1 cellular context compared by ENCODE assay signal in the genomic region with DNA sequence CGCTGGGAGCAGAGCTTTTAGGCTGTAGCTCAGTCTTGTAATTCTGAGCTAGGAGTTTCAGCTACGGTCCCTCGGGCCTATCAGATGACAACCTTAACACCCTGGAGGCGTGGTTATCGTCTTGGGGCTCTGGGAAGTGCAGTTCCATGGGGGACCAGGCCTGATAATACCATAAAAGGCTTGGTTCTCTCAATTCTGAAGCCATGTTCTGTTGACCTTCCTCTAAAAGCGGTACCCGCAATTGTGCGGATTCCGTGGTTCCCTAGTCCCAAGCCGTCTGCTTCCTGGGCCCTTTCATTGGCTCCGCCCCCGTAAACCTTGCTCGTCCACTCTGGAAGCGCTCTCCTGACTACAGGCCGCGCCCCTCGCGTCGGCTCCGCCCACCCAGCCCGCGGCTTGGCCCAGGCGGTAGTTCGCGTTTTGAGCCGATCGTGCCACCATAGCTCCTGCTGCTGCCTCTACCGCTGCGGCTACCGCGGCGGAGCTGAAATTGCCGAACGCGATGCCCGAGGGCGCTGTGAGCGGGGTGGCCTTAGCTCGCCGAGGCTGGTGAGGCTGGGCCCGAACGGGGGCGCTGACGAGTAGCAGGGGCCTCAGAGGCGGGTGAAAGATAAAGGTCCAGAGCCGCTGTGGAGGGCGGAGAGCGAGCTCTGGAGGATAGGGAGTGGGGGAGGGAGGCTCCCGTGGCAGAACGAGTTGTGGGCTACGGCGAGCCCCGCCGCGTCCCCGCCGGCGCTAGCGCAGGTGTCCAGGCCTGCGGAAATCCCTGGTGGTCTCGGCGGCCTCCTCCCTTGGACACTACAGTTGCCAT.
A peak's percentile ranks its signal among the peaks of the same experiment; 100 is the strongest.
TF ChIP-seq lines count a peak whose summit lies in the region.

A gene with protein sequence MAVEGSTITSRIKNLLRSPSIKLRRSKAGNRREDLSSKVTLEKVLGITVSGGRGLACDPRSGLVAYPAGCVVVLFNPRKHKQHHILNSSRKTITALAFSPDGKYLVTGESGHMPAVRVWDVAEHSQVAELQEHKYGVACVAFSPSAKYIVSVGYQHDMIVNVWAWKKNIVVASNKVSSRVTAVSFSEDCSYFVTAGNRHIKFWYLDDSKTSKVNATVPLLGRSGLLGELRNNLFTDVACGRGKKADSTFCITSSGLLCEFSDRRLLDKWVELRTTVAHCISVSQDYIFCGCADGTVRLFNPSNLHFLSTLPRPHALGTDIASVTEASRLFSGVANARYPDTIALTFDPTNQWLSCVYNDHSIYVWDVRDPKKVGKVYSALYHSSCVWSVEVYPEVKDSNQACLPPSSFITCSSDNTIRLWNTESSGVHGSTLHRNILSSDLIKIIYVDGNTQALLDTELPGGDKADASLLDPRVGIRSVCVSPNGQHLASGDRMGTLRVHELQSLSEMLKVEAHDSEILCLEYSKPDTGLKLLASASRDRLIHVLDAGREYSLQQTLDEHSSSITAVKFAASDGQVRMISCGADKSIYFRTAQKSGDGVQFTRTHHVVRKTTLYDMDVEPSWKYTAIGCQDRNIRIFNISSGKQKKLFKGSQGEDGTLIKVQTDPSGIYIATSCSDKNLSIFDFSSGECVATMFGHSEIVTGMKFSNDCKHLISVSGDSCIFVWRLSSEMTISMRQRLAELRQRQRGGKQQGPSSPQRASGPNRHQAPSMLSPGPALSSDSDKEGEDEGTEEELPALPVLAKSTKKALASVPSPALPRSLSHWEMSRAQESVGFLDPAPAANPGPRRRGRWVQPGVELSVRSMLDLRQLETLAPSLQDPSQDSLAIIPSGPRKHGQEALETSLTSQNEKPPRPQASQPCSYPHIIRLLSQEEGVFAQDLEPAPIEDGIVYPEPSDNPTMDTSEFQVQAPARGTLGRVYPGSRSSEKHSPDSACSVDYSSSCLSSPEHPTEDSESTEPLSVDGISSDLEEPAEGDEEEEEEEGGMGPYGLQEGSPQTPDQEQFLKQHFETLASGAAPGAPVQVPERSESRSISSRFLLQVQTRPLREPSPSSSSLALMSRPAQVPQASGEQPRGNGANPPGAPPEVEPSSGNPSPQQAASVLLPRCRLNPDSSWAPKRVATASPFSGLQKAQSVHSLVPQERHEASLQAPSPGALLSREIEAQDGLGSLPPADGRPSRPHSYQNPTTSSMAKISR (N-terminal part only) (plus strand): TSS at position 423 of the 811 bp plus-strand sequence. CDS start 792 bp downstream, outside the sequence.

TF ChIP-seq in HepG2, 621 proteins besides CTCF, POLR2A, EP300 and RAD21 (continued from another document and continues in another):
- TF ChIP-seq ATRX (CRISPR knock-in tag; IDR thresholded peaks at IDR 0.05; ENCODE audit: borderline replicate concordance) (no peak), PPARG (CRISPR knock-in tag; conservative IDR thresholded peaks at IDR 0.05) (peak; percentile 73), ZNF430 (CRISPR knock-in tag; IDR thresholded peaks at IDR 0.05) (peak; percentile 87), ZNF674 (CRISPR knock-in tag; IDR thresholded peaks at IDR 0.05; ENCODE audit: low read depth) (no peak; the same call in 1 of the 2 replicates), ZNF777 (CRISPR knock-in tag; IDR thresholded peaks at IDR 0.05) (peak; percentile 80), BRCA1 (CRISPR knock-in tag; IDR thresholded peaks at IDR 0.05) (peak; percentile 92), ZNF337 (CRISPR knock-in tag; IDR thresholded peaks at IDR 0.05; ENCODE audit: borderline replicate concordance, low read depth) (peak; percentile 94; the same call in 1 of the 2 replicates), ZNF180 (CRISPR knock-in tag; IDR thresholded peaks at IDR 0.05; ENCODE audit: borderline replicate concordance, low read depth) (no peak), ZNF460 (CRISPR knock-in tag; IDR thresholded peaks at IDR 0.05; ENCODE audit: borderline replicate concordance) (no peak; the same call in 1 of the 2 replicates), ZNF451 (CRISPR knock-in tag; IDR thresholded peaks at IDR 0.05) (peak; percentile 88; the same call in 1 of the 2 replicates), JUNB (CRISPR knock-in tag; IDR thresholded peaks at IDR 0.05; ENCODE audit: borderline replicate concordance) (no peak), SSRP1 (CRISPR knock-in tag; IDR thresholded peaks at IDR 0.05) (peak; percentile 57; the same call in 1 of the 2 replicates), ZNF432 (CRISPR knock-in tag; IDR thresholded peaks at IDR 0.05; ENCODE audit: borderline replicate concordance) (no peak), ZNF234 (CRISPR knock-in tag; conservative IDR thresholded peaks at IDR 0.05) (no peak), WIZ (CRISPR knock-in tag; IDR thresholded peaks at IDR 0.05) (peak; percentile 52; the same call in 1 of the 2 replicates), POGZ (CRISPR knock-in tag; IDR thresholded peaks at IDR 0.05) (peak; percentile 96), ZFP41 (CRISPR knock-in tag; IDR thresholded peaks at IDR 0.05; ENCODE audit: borderline replicate concordance) (0 out of 2 replicates have a peak, but pooled peaks have one; percentile 43), LCORL (IDR thresholded peaks at IDR 0.05) (no peak), LCORL (CRISPR knock-in tag; IDR thresholded peaks at IDR 0.05) (peak; percentile 91), TBX2 (CRISPR knock-in tag; IDR thresholded peaks at IDR 0.05; ENCODE audit: borderline replicate concordance) (peak; percentile 95), MAZ (IDR thresholded peaks at IDR 0.05; ENCODE audit: borderline replicate concordance, low read depth, low read length) (peak; percentile 46), MAZ (CRISPR knock-in tag; IDR thresholded peaks at IDR 0.05; ENCODE audit: low read depth) (peak; percentile 95), FOSL2 (CRISPR knock-in tag; IDR thresholded peaks at IDR 0.05) (peak; percentile 62)
- TF ChIP-seq, protein P1, sequence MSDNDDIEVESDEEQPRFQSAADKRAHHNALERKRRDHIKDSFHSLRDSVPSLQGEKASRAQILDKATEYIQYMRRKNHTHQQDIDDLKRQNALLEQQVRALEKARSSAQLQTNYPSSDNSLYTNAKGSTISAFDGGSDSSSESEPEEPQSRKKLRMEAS (IDR thresholded peaks at IDR 0.05): peak; percentile 91
- TF ChIP-seq, protein P2, sequence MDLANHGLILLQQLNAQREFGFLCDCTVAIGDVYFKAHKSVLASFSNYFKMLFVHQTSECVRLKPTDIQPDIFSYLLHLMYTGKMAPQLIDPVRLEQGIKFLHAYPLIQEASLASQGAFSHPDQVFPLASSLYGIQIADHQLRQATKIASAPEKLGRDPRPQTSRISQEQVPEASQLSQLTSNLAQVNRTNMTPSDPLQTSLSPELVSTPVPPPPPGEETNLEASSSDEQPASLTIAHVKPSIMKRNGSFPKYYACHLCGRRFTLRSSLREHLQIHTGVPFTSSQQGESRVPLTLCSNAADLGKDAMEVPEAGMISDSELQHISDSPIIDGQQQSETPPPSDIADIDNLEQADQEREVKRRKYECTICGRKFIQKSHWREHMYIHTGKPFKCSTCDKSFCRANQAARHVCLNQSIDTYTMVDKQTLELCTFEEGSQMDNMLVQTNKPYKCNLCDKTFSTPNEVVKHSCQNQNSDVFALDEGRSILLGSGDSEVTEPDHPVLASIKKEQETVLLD (CRISPR knock-in tag; IDR thresholded peaks at IDR 0.05; ENCODE audit: low read depth): peak; percentile 80
- TF ChIP-seq, protein P3, sequence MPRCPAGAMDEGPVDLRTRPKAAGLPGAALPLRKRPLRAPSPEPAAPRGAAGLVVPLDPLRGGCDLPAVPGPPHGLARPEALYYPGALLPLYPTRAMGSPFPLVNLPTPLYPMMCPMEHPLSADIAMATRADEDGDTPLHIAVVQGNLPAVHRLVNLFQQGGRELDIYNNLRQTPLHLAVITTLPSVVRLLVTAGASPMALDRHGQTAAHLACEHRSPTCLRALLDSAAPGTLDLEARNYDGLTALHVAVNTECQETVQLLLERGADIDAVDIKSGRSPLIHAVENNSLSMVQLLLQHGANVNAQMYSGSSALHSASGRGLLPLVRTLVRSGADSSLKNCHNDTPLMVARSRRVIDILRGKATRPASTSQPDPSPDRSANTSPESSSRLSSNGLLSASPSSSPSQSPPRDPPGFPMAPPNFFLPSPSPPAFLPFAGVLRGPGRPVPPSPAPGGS (CRISPR knock-in tag; IDR thresholded peaks at IDR 0.05): peak; percentile 81
- TF ChIP-seq, protein P4, sequence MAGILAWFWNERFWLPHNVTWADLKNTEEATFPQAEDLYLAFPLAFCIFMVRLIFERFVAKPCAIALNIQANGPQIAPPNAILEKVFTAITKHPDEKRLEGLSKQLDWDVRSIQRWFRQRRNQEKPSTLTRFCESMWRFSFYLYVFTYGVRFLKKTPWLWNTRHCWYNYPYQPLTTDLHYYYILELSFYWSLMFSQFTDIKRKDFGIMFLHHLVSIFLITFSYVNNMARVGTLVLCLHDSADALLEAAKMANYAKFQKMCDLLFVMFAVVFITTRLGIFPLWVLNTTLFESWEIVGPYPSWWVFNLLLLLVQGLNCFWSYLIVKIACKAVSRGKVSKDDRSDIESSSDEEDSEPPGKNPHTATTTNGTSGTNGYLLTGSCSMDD (CRISPR knock-in tag; IDR thresholded peaks at IDR 0.05): no peak
- TF ChIP-seq, protein P5, sequence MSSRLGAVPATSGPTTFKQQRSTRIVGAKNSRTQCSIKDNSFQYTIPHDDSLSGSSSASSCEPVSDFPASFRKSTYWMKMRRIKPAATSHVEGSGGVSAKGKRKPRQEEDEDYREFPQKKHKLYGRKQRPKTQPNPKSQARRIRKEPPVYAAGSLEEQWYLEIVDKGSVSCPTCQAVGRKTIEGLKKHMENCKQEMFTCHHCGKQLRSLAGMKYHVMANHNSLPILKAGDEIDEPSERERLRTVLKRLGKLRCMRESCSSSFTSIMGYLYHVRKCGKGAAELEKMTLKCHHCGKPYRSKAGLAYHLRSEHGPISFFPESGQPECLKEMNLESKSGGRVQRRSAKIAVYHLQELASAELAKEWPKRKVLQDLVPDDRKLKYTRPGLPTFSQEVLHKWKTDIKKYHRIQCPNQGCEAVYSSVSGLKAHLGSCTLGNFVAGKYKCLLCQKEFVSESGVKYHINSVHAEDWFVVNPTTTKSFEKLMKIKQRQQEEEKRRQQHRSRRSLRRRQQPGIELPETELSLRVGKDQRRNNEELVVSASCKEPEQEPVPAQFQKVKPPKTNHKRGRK (CRISPR knock-in tag; IDR thresholded peaks at IDR 0.05): no peak
- TF ChIP-seq, protein P6, sequence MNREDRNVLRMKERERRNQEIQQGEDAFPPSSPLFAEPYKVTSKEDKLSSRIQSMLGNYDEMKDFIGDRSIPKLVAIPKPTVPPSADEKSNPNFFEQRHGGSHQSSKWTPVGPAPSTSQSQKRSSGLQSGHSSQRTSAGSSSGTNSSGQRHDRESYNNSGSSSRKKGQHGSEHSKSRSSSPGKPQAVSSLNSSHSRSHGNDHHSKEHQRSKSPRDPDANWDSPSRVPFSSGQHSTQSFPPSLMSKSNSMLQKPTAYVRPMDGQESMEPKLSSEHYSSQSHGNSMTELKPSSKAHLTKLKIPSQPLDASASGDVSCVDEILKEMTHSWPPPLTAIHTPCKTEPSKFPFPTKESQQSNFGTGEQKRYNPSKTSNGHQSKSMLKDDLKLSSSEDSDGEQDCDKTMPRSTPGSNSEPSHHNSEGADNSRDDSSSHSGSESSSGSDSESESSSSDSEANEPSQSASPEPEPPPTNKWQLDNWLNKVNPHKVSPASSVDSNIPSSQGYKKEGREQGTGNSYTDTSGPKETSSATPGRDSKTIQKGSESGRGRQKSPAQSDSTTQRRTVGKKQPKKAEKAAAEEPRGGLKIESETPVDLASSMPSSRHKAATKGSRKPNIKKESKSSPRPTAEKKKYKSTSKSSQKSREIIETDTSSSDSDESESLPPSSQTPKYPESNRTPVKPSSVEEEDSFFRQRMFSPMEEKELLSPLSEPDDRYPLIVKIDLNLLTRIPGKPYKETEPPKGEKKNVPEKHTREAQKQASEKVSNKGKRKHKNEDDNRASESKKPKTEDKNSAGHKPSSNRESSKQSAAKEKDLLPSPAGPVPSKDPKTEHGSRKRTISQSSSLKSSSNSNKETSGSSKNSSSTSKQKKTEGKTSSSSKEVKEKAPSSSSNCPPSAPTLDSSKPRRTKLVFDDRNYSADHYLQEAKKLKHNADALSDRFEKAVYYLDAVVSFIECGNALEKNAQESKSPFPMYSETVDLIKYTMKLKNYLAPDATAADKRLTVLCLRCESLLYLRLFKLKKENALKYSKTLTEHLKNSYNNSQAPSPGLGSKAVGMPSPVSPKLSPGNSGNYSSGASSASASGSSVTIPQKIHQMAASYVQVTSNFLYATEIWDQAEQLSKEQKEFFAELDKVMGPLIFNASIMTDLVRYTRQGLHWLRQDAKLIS (CRISPR knock-in tag; IDR thresholded peaks at IDR 0.05): no peak
- TF ChIP-seq, protein P7, sequence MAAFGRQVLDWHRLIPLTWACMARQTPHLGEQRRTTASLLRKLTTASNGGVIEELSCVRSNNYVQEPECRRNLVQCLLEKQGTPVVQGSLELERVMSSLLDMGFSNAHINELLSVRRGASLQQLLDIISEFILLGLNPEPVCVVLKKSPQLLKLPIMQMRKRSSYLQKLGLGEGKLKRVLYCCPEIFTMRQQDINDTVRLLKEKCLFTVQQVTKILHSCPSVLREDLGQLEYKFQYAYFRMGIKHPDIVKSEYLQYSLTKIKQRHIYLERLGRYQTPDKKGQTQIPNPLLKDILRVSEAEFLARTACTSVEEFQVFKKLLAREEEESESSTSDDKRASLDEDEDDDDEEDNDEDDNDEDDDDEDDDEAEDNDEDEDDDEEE (CRISPR knock-in tag; IDR thresholded peaks at IDR 0.05): peak; percentile 14
- TF ChIP-seq, protein P8, sequence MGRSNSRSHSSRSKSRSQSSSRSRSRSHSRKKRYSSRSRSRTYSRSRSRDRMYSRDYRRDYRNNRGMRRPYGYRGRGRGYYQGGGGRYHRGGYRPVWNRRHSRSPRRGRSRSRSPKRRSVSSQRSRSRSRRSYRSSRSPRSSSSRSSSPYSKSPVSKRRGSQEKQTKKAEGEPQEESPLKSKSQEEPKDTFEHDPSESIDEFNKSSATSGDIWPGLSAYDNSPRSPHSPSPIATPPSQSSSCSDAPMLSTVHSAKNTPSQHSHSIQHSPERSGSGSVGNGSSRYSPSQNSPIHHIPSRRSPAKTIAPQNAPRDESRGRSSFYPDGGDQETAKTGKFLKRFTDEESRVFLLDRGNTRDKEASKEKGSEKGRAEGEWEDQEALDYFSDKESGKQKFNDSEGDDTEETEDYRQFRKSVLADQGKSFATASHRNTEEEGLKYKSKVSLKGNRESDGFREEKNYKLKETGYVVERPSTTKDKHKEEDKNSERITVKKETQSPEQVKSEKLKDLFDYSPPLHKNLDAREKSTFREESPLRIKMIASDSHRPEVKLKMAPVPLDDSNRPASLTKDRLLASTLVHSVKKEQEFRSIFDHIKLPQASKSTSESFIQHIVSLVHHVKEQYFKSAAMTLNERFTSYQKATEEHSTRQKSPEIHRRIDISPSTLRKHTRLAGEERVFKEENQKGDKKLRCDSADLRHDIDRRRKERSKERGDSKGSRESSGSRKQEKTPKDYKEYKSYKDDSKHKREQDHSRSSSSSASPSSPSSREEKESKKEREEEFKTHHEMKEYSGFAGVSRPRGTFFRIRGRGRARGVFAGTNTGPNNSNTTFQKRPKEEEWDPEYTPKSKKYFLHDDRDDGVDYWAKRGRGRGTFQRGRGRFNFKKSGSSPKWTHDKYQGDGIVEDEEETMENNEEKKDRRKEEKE (IDR thresholded peaks at IDR 0.05): no peak
- TF ChIP-seq, protein P9, sequence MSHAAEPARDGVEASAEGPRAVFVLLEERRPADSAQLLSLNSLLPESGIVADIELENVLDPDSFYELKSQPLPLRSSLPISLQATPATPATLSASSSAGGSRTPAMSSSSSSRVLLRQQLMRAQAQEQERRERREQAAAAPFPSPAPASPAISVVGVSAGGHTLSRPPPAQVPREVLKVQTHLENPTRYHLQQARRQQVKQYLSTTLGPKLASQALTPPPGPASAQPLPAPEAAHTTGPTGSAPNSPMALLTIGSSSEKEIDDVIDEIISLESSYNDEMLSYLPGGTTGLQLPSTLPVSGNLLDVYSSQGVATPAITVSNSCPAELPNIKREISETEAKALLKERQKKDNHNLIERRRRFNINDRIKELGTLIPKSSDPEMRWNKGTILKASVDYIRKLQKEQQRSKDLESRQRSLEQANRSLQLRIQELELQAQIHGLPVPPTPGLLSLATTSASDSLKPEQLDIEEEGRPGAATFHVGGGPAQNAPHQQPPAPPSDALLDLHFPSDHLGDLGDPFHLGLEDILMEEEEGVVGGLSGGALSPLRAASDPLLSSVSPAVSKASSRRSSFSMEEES (CRISPR knock-in tag; IDR thresholded peaks at IDR 0.05): peak; percentile 54
